ENCODE assay signal across 16 cellular contexts in the genomic region with DNA sequence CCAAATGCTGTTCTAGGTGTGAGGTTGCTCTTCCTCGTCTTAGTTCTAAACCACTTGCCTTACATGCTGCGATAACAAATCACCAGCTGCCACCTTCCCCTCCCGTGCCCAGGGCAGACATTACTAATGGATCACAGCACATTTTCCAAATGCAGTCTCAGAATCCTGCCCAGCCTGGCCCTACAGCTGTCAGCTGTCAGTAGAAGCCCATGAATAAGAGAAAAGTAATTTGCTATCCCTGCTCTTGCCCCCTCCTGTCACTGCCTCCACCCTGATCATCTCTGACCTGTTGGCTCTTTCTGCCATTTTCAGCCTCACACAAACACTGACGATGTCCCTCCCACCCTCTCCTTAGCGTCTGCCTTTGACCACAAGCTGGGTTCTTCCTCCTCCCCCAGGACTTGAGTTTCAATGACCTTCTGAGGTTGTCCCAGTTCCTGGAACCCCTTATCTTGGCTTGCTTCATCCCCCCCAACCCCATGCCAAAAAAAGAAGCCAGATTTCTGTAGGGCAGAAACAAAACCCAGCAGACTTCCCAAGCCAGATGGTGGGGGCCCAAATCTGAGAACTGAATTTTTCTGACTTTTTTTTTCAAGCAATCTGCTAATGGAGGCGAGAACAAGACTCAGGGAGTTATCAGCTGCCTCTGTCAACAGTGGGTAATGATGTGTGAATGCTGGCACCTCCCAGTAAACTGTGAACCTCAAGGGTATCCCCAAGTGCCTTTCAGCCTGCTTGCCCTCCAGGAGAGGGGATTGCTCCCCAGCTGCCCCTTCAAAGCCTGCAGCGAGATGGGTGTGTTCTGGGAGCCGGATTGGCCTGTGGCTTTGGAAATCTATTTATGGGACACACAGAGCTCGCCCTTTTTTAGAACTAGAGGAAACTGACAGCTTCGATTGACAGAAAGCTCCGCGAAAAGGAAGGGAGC.
DNase-seq lines count a peak whose midpoint lies in the region; ATAC-seq, FAIRE-seq and TF ChIP-seq lines count a peak whose summit lies in the region.
"Had no signal": no experiment of that assay in that cellular context is flagged by ENCODE, and none has a peak within 500 bp of the region (broad histone marks: within the 10 kb centered on the region; RNA-seq: fewer than 3 reads in every experiment).

No MANE protein-coding gene starts in this region.

- no peaks in the 10 kb centered on the region for H4K20me1 ChIP-seq in BLaER1

- H3K4me2 ChIP-seq in BLaER1, result peak overlapping the region; percentile 99

- peak; percentile 10 for DNase-seq in Jurkat, Clone E6-1 (ENCODE audit: low read depth, low spot score)
- peak; percentile 26 for DNase-seq in amniotic epithelial cell (ENCODE audit: low read depth)
- peak; percentile 24 for DNase-seq in kidney
- no peak for DNase-seq in GM20000 (ENCODE audit: low spot score)
- no peak for DNase-seq in RKO (ENCODE audit: low spot score)
- DNase-seq: activated CD4-positive, CD25-positive, alpha-beta regulatory T cell; activated naive CD4-positive, alpha-beta T cell treated with anti-CD3 and anti-CD28 coated beads, Interleukin-2, amount 10 ng/mL, durations not matched to agents 7 days and 5 days; caudate nucleus; gastrocnemius medialis; NCI-H1105 treated with DMSO at 0.1 percent for 48 hours; T-cell had no signal

- TF ChIP-seq CTCF in kidney (IDR thresholded peaks at IDR 0.05; ENCODE audit: borderline replicate concordance, extremely low read depth, insufficient read depth) (no peak), GM20000 (IDR thresholded peaks at IDR 0.05; ENCODE audit: extremely low read depth, missing control alignments) (no peak)

- H3K9ac ChIP-seq in BLaER1, result peak overlapping the region; percentile 71
- H3K9ac ChIP-seq in kidney (ENCODE audit: low read length in 2 of 2), result no peak overlapping the region

- peaks cover 100% of the 10 kb centered on the region for H3K4me1 ChIP-seq in BLaER1
- peaks cover 24 to 28% of the 10 kb centered on the region in 2 donors for H3K4me1 ChIP-seq in kidney (ENCODE audit: control insufficient read depth in 1 of 2, insufficient read depth in 1 of 2, low read depth in 1 of 2, low read length in 2 of 2)
- H3K4me1 ChIP-seq: gastrocnemius medialis had no signal

- intact Hi-C loops in kidney (cut with DNase I), result no loop called here

- H3K36me3 ChIP-seq in BLaER1 (no peaks in the 10 kb centered on the region), kidney (ENCODE audit: control insufficient read depth in 1 of 2, insufficient read depth in 2 of 2, low read length in 2 of 2) (no peaks in the 10 kb centered on the region)
- H3K36me3 ChIP-seq: gastrocnemius medialis, ovary had no signal

- peak overlapping the region; percentile 89 for H3K27ac ChIP-seq in BLaER1
- H3K27ac ChIP-seq in kidney (ENCODE audit: low read depth in 2 of 2, low read length in 2 of 2), result no peak overlapping the region
- H3K27ac ChIP-seq: gastrocnemius medialis, ovary had no signal

- no peaks in the 10 kb centered on the region for H3K27me3 ChIP-seq in BLaER1
- H3K27me3 ChIP-seq: ovary had no signal

- no peak for ATAC-seq in GM19455 (IDR thresholded peaks at IDR 0.05; ENCODE audit: unreplicated experiment)
- ATAC-seq in GM19397 (IDR thresholded peaks at IDR 0.05; ENCODE audit: unreplicated experiment), result no peak
- ATAC-seq: gastrocnemius medialis, T-cell had no signal

- H3K9me3 ChIP-seq in BLaER1 (peaks cover 12% of the 10 kb centered on the region), kidney (ENCODE audit: control insufficient read depth in 1 of 2, low read length in 2 of 2) (no peaks in the 10 kb centered on the region)
- H3K9me3 ChIP-seq: gastrocnemius medialis, ovary had no signal

- H3K4me3 ChIP-seq in BLaER1 (peak overlapping the region; percentile 56), kidney (ENCODE audit: low read length in 2 of 2) (no peak overlapping the region)
- H3K4me3 ChIP-seq in Jurkat, Clone E6-1 (ENCODE audit: low read length), result no peak overlapping the region
- H3K4me3 ChIP-seq: gastrocnemius medialis, ovary had no signal

- FAIRE-seq in kidney (lab: Jason Lieb, UNC), result no peak
- FAIRE-seq: H54 had no signal

Comparison
In these comparisons a context has a peak if more than half of its experiments do, and no peak if none do; other contexts are left out.
1. DNase-seq: peak in Jurkat, Clone E6-1 (single experiment), amniotic epithelial cell (single experiment) and kidney (single experiment); none in GM20000 (single experiment) and RKO (single experiment).